29 cellular contexts compared by ENCODE assay signal in the genomic region with DNA sequence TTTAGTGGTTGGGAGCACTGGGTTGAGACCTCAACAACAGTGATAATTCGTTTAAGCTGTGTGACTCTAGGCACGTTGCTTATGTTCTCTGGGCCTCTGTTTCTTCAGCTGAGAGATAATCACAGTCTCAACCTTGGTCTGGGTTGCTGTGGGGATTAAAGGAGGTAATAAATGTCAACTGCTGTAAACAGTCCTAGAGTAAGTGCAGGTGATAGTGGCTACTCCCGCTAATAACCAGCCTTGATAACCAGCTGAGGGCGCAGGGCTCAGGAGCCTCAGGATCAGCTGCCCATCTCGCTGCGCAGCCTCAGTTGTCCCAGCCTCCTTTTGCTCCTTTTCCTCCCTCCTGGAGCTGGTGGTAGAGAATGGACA. TPM values are rescaled to one million over a fixed set of nuclear protein-coding genes. Genes with fewer than 3 reads are reported as not detected.
DNase-seq lines count a peak whose midpoint lies in the region; ATAC-seq and TF ChIP-seq lines count a peak whose summit lies in the region.
"Had no signal": no experiment of that assay in that cellular context is flagged by ENCODE, and none has a peak within 500 bp of the region (broad histone marks: within the 10 kb centered on the region; RNA-seq: fewer than 3 reads in every experiment).

No MANE protein-coding gene starts in this region.

- H3K4me3 Mint-ChIP-seq in activated CD8-positive, alpha-beta T cell treated with anti-CD3 and anti-CD28 coated beads, Interleukin-2, amount 10 ng/mL, durations not matched to agents 7 days and 5 days: no peak overlapping the region
- no peak overlapping the region for H3K4me3 Mint-ChIP-seq in activated CD8-positive, alpha-beta T cell treated with anti-CD3 and anti-CD28 coated beads for 36 hours
- no peak overlapping the region for H3K4me3 Mint-ChIP-seq in stimulated activated memory B cell treated with anti-CD40 and anti-IgM and Interleukin-4, amounts not matched to agents 10 μg/mL and 1 μg/mL and 100 μg/mL, for 72 hours
- H3K4me3 Mint-ChIP-seq: neural progenitor cell; stimulated activated naive CD8-positive, alpha-beta T cell treated with anti-CD3 and anti-CD28 coated beads, Interleukin-15, Interleukin-2, amounts not matched to agents 100 ng/mL and 50 ng/mL, for 24 hours; T-helper 17 cell had no signal

- POLR2A ChIA-PET in activated CD8-positive, alpha-beta T cell treated with anti-CD3 and anti-CD28 coated beads, Interleukin-2, amount 10 ng/mL, durations not matched to agents 7 days and 5 days (lab: Charles Lee): interaction anchor here (1.2 kb wide), 1 partner anchor 55 kb away, joined by 6 read pairs; no protein-coding TSS in a partner anchor
- POLR2A ChIA-PET in activated CD8-positive, alpha-beta T cell treated with anti-CD3 and anti-CD28 coated beads for 36 hours (lab: Charles Lee): no interaction called here

- TF ChIP-seq CTCF in activated CD8-positive, alpha-beta T cell treated with anti-CD3 and anti-CD28 coated beads for 36 hours (IDR thresholded peaks at IDR 0.05): no peak
- no peak for TF ChIP-seq CTCF in psoas muscle (IDR thresholded peaks at IDR 0.05)

- no peak overlapping the region for H3K27ac ChIP-seq in psoas muscle
- H3K27ac ChIP-seq: breast epithelium, lower lobe of right lung, neural progenitor cell, prostate gland, vagina had no signal

- no peaks in the 10 kb centered on the region for H3K9me3 Mint-ChIP-seq in activated CD8-positive, alpha-beta T cell treated with anti-CD3 and anti-CD28 coated beads, Interleukin-2, amount 10 ng/mL, durations not matched to agents 7 days and 5 days (ENCODE audit: insufficient read depth)
- no peaks in the 10 kb centered on the region for H3K9me3 Mint-ChIP-seq in activated CD8-positive, alpha-beta T cell treated with anti-CD3 and anti-CD28 coated beads for 36 hours
- no peaks in the 10 kb centered on the region for H3K9me3 Mint-ChIP-seq in stimulated activated memory B cell treated with anti-CD40 and anti-IgM and Interleukin-4, amounts not matched to agents 10 μg/mL and 1 μg/mL and 100 μg/mL, for 72 hours
- H3K9me3 Mint-ChIP-seq: CD4-positive, alpha-beta memory T cell; neural progenitor cell; stimulated activated naive CD8-positive, alpha-beta T cell treated with anti-CD3 and anti-CD28 coated beads, Interleukin-15, Interleukin-2, amounts not matched to agents 100 ng/mL and 50 ng/mL, for 24 hours had no signal

- 93 to 97% (median 96%) methylated on average over 6 of the region's 6 CpGs for WGBS in psoas muscle, 3 donors

- H3K27ac Mint-ChIP-seq in activated CD8-positive, alpha-beta T cell treated with anti-CD3 and anti-CD28 coated beads, Interleukin-2, amount 10 ng/mL, durations not matched to agents 7 days and 5 days: peak overlapping the region; percentile 0
- H3K27ac Mint-ChIP-seq in activated CD8-positive, alpha-beta T cell treated with anti-CD3 and anti-CD28 coated beads for 36 hours: no peak overlapping the region
- H3K27ac Mint-ChIP-seq in stimulated activated memory B cell treated with anti-CD40 and anti-IgM and Interleukin-4, amounts not matched to agents 10 μg/mL and 1 μg/mL and 100 μg/mL, for 72 hours: peak overlapping the region; percentile 41
- H3K27ac Mint-ChIP-seq: neural progenitor cell had no signal

- peaks cover 36% of the 10 kb centered on the region for H3K36me3 Mint-ChIP-seq in activated CD8-positive, alpha-beta T cell treated with anti-CD3 and anti-CD28 coated beads, Interleukin-2, amount 10 ng/mL, durations not matched to agents 7 days and 5 days (ENCODE audit: low read depth)
- H3K36me3 Mint-ChIP-seq in activated CD8-positive, alpha-beta T cell treated with anti-CD3 and anti-CD28 coated beads for 36 hours (ENCODE audit: low read depth): peaks cover 20% of the 10 kb centered on the region
- no peaks in the 10 kb centered on the region for H3K36me3 Mint-ChIP-seq in stimulated activated memory B cell treated with anti-CD40 and anti-IgM and Interleukin-4, amounts not matched to agents 10 μg/mL and 1 μg/mL and 100 μg/mL, for 72 hours

- no peaks in the 10 kb centered on the region for H3K27me3 Mint-ChIP-seq in activated CD8-positive, alpha-beta T cell treated with anti-CD3 and anti-CD28 coated beads, Interleukin-2, amount 10 ng/mL, durations not matched to agents 7 days and 5 days (ENCODE audit: low read depth)
- no peaks in the 10 kb centered on the region for H3K27me3 Mint-ChIP-seq in activated CD8-positive, alpha-beta T cell treated with anti-CD3 and anti-CD28 coated beads for 36 hours
- no peaks in the 10 kb centered on the region for H3K27me3 Mint-ChIP-seq in stimulated activated memory B cell treated with anti-CD40 and anti-IgM and Interleukin-4, amounts not matched to agents 10 μg/mL and 1 μg/mL and 100 μg/mL, for 72 hours
- H3K27me3 Mint-ChIP-seq: CD4-positive, alpha-beta memory T cell; stimulated activated naive CD8-positive, alpha-beta T cell treated with anti-CD3 and anti-CD28 coated beads, Interleukin-15, Interleukin-2, amounts not matched to agents 100 ng/mL and 50 ng/mL, for 24 hours; T-helper 17 cell had no signal

- no peak for ATAC-seq in activated CD8-positive, alpha-beta T cell treated with anti-CD3 and anti-CD28 coated beads, Interleukin-2, amount 10 ng/mL, durations not matched to agents 7 days and 5 days
- ATAC-seq in activated CD8-positive, alpha-beta T cell treated with anti-CD3 and anti-CD28 coated beads for 36 hours: no peak
- ATAC-seq in stimulated activated memory B cell treated with anti-CD40 and anti-IgM and Interleukin-4, amounts not matched to agents 10 μg/mL and 1 μg/mL and 100 μg/mL, for 72 hours: no peak
- no peak for ATAC-seq in psoas muscle
- ATAC-seq: HCT116, T-helper 17 cell had no signal

- no peaks in the 10 kb centered on the region for H3K36me3 ChIP-seq in psoas muscle (ENCODE audit: insufficient read depth in 1 of 2, low read depth in 1 of 2)
- H3K36me3 ChIP-seq: breast epithelium, lower lobe of right lung, neural progenitor cell, prostate gland, vagina had no signal

- DNase-seq in activated CD8-positive, alpha-beta T cell treated with anti-CD3 and anti-CD28 coated beads, Interleukin-2, amount 10 ng/mL, durations not matched to agents 7 days and 5 days: no peak
- DNase-seq in activated CD8-positive, alpha-beta T cell treated with anti-CD3 and anti-CD28 coated beads for 36 hours: no peak
- DNase-seq in SK-N-DZ (ENCODE audit: low spot score): peak; percentile 29
- DNase-seq in islet precursor cell: peak; percentile 71
- DNase-seq in psoas muscle: no peak
- DNase-seq in stimulated activated CD4-positive, alpha-beta T cell treated with anti-CD3 and anti-CD28 coated beads, Interleukin-1b, Interleukin-23, amount 100 ng/mL, for 48 hours: no peak
- DNase-seq in NCI-H2171 (lab: John Stamatoyannopoulos, UW): no peak
- DNase-seq: activated CD4-positive, alpha-beta T cell treated with anti-CD3 and anti-CD28 coated beads for 48 hours; activated naive CD4-positive, alpha-beta T cell treated with Interleukin-2 at 50 U/mL for 16 hours; activated T-cell treated with anti-CD3 and anti-CD28 coated beads, Interleukin-2, amount 50 U/mL, for 48 hours; amygdala; CD4-positive, alpha-beta memory T cell; glutamatergic neuron; KBM-7; lower lobe of right lung; MM.1S; NCI-H2029 treated with DMSO at 0.1 percent for 48 hours; NCI-H345; NCI-H774; SK-N-SH; stimulated activated CD4-positive, alpha-beta T cell treated with anti-CD3 and anti-CD28 coated beads, Interleukin-15, amount 100 ng/mL, for 24 hours; T-helper 17 cell had no signal

- intact Hi-C loops in activated CD8-positive, alpha-beta T cell treated with anti-CD3 and anti-CD28 coated beads for 36 hours (cut with micrococcal nuclease): no loop called here
- intact Hi-C loops in psoas muscle (cut with DNase I): no loop called here

- H3K9me3 ChIP-seq in psoas muscle: no peaks in the 10 kb centered on the region
- H3K9me3 ChIP-seq: breast epithelium, lower lobe of right lung, prostate gland, SK-N-SH, vagina had no signal

- peaks cover 82% of the 10 kb centered on the region for H3K4me1 Mint-ChIP-seq in activated CD8-positive, alpha-beta T cell treated with anti-CD3 and anti-CD28 coated beads, Interleukin-2, amount 10 ng/mL, durations not matched to agents 7 days and 5 days (ENCODE audit: low read depth)
- H3K4me1 Mint-ChIP-seq in activated CD8-positive, alpha-beta T cell treated with anti-CD3 and anti-CD28 coated beads for 36 hours (ENCODE audit: low read depth): peaks cover 84% of the 10 kb centered on the region
- H3K4me1 Mint-ChIP-seq in stimulated activated memory B cell treated with anti-CD40 and anti-IgM and Interleukin-4, amounts not matched to agents 10 μg/mL and 1 μg/mL and 100 μg/mL, for 72 hours: peaks cover 79% of the 10 kb centered on the region

- H3K4me3 ChIP-seq in psoas muscle: no peak overlapping the region
- H3K4me3 ChIP-seq: breast epithelium, lower lobe of right lung, neural progenitor cell, prostate gland, vagina had no signal

- no peaks in the 10 kb centered on the region for H3K27me3 ChIP-seq in psoas muscle (ENCODE audit: insufficient read depth in 3 of 3, low read length in 2 of 3)
- H3K27me3 ChIP-seq: breast epithelium, neural progenitor cell, vagina had no signal

- CTCF ChIA-PET in activated CD8-positive, alpha-beta T cell treated with anti-CD3 and anti-CD28 coated beads, Interleukin-2, amount 10 ng/mL, durations not matched to agents 7 days and 5 days (lab: Charles Lee): interaction anchor here (0.8 to 2.2 kb wide), 5 partner anchors 13 to 137 kb away, joined by 3 to 8 read pairs (median 4); no protein-coding TSS in a partner anchor
- CTCF ChIA-PET in activated CD8-positive, alpha-beta T cell treated with anti-CD3 and anti-CD28 coated beads for 36 hours (lab: Charles Lee): interaction anchor here (0.6 to 1.3 kb wide), 2 partner anchors 50 to 86 kb away, joined by 4 to 6 read pairs; no protein-coding TSS in a partner anchor

- H3K4me1 ChIP-seq in psoas muscle: peaks cover 68% of the 10 kb centered on the region
- H3K4me1 ChIP-seq: prostate gland had no signal

RNA-seq across cellular contexts. Expression of gene JARID2, which starts 58.0 kb away (rescaled TPM):
- total RNA-seq in activated CD8-positive, alpha-beta T cell treated with anti-CD3 and anti-CD28 coated beads, Interleukin-2, amount 10 ng/mL, durations not matched to agents 7 days and 5 days: 10 to 100 TPM; 33.0 to 33.2 TPM
- 10 to 100 TPM; 25.4 to 25.5 TPM for total RNA-seq in activated CD8-positive, alpha-beta T cell treated with anti-CD3 and anti-CD28 coated beads for 36 hours
- polyA plus RNA-seq in SK-N-DZ (2014; cell fraction: cytosol; rRNA removed): 25.1 and 33.1 TPM in 2 replicates
- polyA plus RNA-seq in SK-N-DZ (2014; cell fraction: nucleus; rRNA removed): 38.6 and 40.6 TPM in 2 replicates
- total RNA-seq in psoas muscle: 10 to 100 TPM in 1 of 4 donors, 1 to 10 TPM in 3; 2.8 to 16.1 (median 7.2) TPM
- 1 to 10 TPM; 1.1 to 4.9 (median 4.9) TPM for polyA plus RNA-seq in psoas muscle

Comparison
In these comparisons a context has a peak if more than half of its experiments do, and no peak if none do; other contexts are left out.
1. DNase-seq: peak in SK-N-DZ (single experiment) and islet precursor cell (single experiment); none in activated CD8-positive, alpha-beta T cell treated with anti-CD3 and anti-CD28 coated beads, Interleukin-2, amount 10 ng/mL, durations not matched to agents 7 days and 5 days (single experiment), activated CD8-positive, alpha-beta T cell treated with anti-CD3 and anti-CD28 coated beads for 36 hours (single experiment), psoas muscle (0 of 2), stimulated activated CD4-positive, alpha-beta T cell treated with anti-CD3 and anti-CD28 coated beads, Interleukin-1b, Interleukin-23, amount 100 ng/mL, for 48 hours (single experiment) and NCI-H2171 (single experiment).